Comparison of ENCODE assay signal across 1 cellular context in genomic region chr18:26121476-26121875, GRCh38.
TF ChIP-seq lines count a peak whose summit lies in the region.

No MANE protein-coding gene starts in this region.

TF ChIP-seq in IMR-90, 13 proteins besides CTCF, POLR2A, EP300 and RAD21:
- TF ChIP-seq CHD1 (IDR thresholded peaks at IDR 0.05; ENCODE audit: low read depth, low read length) (no peak), ELK1 (IDR thresholded peaks at IDR 0.05; ENCODE audit: borderline replicate concordance, low read depth, low read length) (no peak)
